In the genomic region with DNA sequence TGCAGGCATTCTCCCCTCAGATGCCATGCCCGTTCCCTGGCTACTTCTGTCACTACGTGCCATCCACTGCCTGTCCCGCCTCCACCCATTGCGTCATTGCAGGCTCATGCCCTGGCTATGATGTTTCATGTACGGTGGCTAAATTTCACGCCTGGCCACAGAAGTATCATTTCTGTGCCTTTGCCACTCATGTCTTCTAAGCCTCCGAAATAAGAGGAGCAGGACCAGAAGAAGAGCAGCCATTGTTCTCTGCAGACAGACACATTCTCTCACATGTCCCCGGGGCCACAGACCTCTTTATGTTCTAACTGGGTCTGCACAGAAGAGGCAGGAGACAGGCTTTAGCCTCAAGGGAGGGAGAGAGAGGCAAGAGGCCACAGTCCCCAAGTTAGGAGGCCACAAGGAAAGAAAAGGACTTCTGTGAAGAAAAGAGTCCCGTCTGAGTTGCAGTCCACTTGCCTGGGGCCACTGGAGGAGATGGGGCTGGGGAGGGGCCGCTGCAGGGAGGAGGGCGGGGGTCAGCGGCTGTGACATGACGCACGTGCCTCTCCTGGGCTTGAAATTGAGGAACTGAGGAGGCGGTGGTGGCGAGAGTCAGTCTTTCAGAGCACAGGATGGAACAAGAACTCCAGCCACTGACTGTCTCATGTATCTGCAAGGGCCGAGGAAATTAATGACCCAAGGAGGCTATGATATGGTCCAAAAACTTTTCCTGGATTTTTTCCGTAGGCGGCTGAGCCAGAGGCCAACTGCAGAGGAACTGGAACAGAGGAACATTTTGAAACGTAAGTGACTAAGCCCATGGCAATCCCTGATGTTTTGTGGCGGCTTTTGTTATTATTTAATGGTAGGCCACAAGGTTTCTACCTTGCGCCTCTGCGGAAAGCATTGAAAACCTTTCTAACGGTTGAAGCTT, we compare ENCODE assay signal across 8 cellular contexts. TPM values are rescaled to one million over a fixed set of nuclear protein-coding genes. Genes with fewer than 3 reads are reported as not detected.
DNase-seq lines count a peak whose midpoint lies in the region; ATAC-seq lines count a peak whose summit lies in the region.

No MANE protein-coding gene starts in this region.

- peaks cover 86% of the 10 kb centered on the region for H3K4me1 ChIP-seq in mononuclear cell (ENCODE audit: insufficient read depth, low read length)

- peak; percentile 35 for ATAC-seq in GM18499 (IDR thresholded peaks at IDR 0.05; ENCODE audit: insufficient read depth, unreplicated experiment)
- peak; percentile 54 for ATAC-seq in HG02840 (IDR thresholded peaks at IDR 0.05; ENCODE audit: low FRiP score, unreplicated experiment)

- H3K9me3 ChIP-seq in mononuclear cell (ENCODE audit: low read depth, low read length), result no peaks in the 10 kb centered on the region

- peak overlapping the region; percentile 59 for H3K4me3 ChIP-seq in mononuclear cell (ENCODE audit: low read length)

- intact Hi-C loops in posterior cingulate gyrus (cut with DNase I), result no loop called here

- no peaks in the 10 kb centered on the region for H3K27me3 ChIP-seq in mononuclear cell (ENCODE audit: insufficient read depth, low read length)

- DNase-seq in SKM-1 treated with dmso at 0.1 percent for 144 hours (lab: John Stamatoyannopoulos, UW; ENCODE audit: unreplicated experiment), result peak; percentile 25
- no peak for DNase-seq in NCI-H2227 (lab: John Stamatoyannopoulos, UW; ENCODE audit: unreplicated experiment)
- DNase-seq in stimulated activated CD4-positive, alpha-beta T cell treated with anti-CD3 and anti-CD28 coated beads, Interleukin-4, amount 100 ng/mL, for 4 hours, result no peak
- DNase-seq in posterior cingulate gyrus, result no peak
- no peak for DNase-seq in ecto neural progenitor cell (ENCODE audit: low spot score)

RNA-seq across cellular contexts. Expression of a gene that starts 55.9 kb away (rescaled TPM):
- 57.7 TPM for total RNA-seq in mononuclear cell
